ENCODE assay signal across 14 cellular contexts in the genomic region with DNA sequence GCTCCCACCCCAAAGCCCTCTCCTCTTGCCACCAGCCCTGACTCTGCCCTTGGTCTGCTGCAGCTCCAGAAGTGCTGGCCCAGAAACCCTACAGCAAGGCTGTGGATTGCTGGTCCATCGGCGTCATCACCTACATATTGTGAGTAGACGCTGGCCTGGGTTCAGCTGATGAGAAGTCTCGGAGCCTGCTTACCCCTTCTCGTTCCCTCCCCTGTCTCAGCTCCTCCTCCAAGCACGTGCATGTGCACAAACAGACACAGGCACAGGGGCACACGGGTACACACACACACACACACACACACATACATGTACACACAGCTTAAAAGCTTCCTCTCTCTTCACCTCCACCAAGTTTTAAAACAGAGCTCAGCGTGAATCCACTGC. TPM values are rescaled to one million over a fixed set of nuclear protein-coding genes. Genes with fewer than 3 reads are reported as not detected.
DNase-seq lines count a peak whose midpoint lies in the region; ATAC-seq, FAIRE-seq and TF ChIP-seq lines count a peak whose summit lies in the region.
"Had no signal": no experiment of that assay in that cellular context is flagged by ENCODE, and none has a peak within 500 bp of the region (broad histone marks: within the 10 kb centered on the region; RNA-seq: fewer than 3 reads in every experiment).

No MANE protein-coding gene starts in this region.

- ATAC-seq in A549: peak; percentile 27 to 40; a peak in 4 of 6 replicates
- ATAC-seq in GM19023 (IDR thresholded peaks at IDR 0.05; ENCODE audit: unreplicated experiment): peak; percentile 13
- peak; percentile 18 for ATAC-seq in HG02840 (IDR thresholded peaks at IDR 0.05; ENCODE audit: low FRiP score, unreplicated experiment)
- peak; percentile 21 for ATAC-seq in activated B cell treated with CpG ODN at 0.5 μM for 24 hours (ENCODE audit: low read depth)

- peaks cover 20% of the 10 kb centered on the region; the same call in 2 of the 3 replicates for H3K4me1 ChIP-seq in A549

- TF ChIP-seq CTCF in A549 (IDR thresholded peaks at IDR 0.05): no peak
- no peak for TF ChIP-seq CTCF in activated B cell treated with CpG ODN at 0.5 μM for 24 hours (IDR thresholded peaks at IDR 0.05)

- CTCF ChIA-PET in A549 (lab: Yijun Ruan, JAX): interaction anchor here (0.5 to 5.9 kb wide), 11 partner anchors 12 to 209 kb away, joined by 3 to 31 read pairs (median 4); no protein-coding TSS in a partner anchor
- CTCF ChIA-PET in activated B cell treated with CpG ODN at 0.5 μM for 24 hours (lab: Charles Lee): interaction anchor here (1.2 to 1.3 kb wide), 2 partner anchors 35 to 38 kb away, joined by 4 read pairs; no protein-coding TSS in a partner anchor
- CTCF ChIA-PET in activated CD4-positive, alpha-beta memory T cell treated with anti-CD3 and anti-CD28 coated beads, Interleukin-2, amount 10 ng/mL, durations not matched to agents 7 days and 5 days (lab: Charles Lee): interaction anchor here (1.4 to 1.9 kb wide), 3 partner anchors 10 to 40 kb away, joined by 3 to 5 read pairs (median 5); no protein-coding TSS in a partner anchor

- peak overlapping the region; percentile 19; the same call in 1 of the 3 replicates for H3K4me2 ChIP-seq in A549

- no peaks in the 10 kb centered on the region for H3K9me3 Mint-ChIP-seq in activated B cell treated with CpG ODN at 0.5 μM for 24 hours
- H3K9me3 Mint-ChIP-seq in activated CD4-positive, alpha-beta memory T cell treated with anti-CD3 and anti-CD28 coated beads, Interleukin-2, amount 10 ng/mL, durations not matched to agents 7 days and 5 days: no peaks in the 10 kb centered on the region
- H3K9me3 Mint-ChIP-seq: T-helper 2 cell treated with Interferon-gamma antibody and Interleukin-4, amounts not matched to agents 5 μg/mL and 100 μg/mL, for 36 hours had no signal

- no peak overlapping the region for H3K4me3 Mint-ChIP-seq in activated B cell treated with CpG ODN at 0.5 μM for 24 hours
- no peak overlapping the region for H3K4me3 Mint-ChIP-seq in activated CD4-positive, alpha-beta memory T cell treated with anti-CD3 and anti-CD28 coated beads, Interleukin-2, amount 10 ng/mL, durations not matched to agents 7 days and 5 days
- H3K4me3 Mint-ChIP-seq: T-helper 2 cell treated with Interferon-gamma antibody and Interleukin-4, amounts not matched to agents 5 μg/mL and 100 μg/mL, for 36 hours had no signal

- no peak for DNase-seq in A549 (ENCODE audit: low read depth in 1 of 2, low spot score in 1 of 2)
- no peak for DNase-seq in activated B cell treated with CpG ODN at 0.5 μM for 24 hours
- DNase-seq in amniotic stem cell (lab: John Stamatoyannopoulos, UW): no peak
- no peak for DNase-seq in activated CD4-positive, alpha-beta memory T cell treated with anti-CD3 and anti-CD28 coated beads, Interleukin-2, amount 10 ng/mL, durations not matched to agents 7 days and 5 days
- no peak for DNase-seq in stimulated activated CD4-positive, alpha-beta T cell treated with anti-CD3 and anti-CD28 coated beads, Interleukin-1b, Interleukin-23, amount 100 ng/mL, for 48 hours
- no peak for DNase-seq in H54 (ENCODE audit: insufficient read length, low spot score)
- DNase-seq: cerebellar nuclear complex, GF-D8, left cardiac atrium, NCI-H1930 had no signal

- TF ChIP-seq EP300 in A549 (IDR thresholded peaks at IDR 0.05): no peak

- H3K4me3 ChIP-seq in A549: no peak overlapping the region

- H3K9me3 ChIP-seq in A549: no peaks in the 10 kb centered on the region

- POLR2A ChIA-PET in A549 (lab: Yijun Ruan, JAX) (no interaction called here), activated B cell treated with CpG ODN at 0.5 μM for 24 hours (lab: Charles Lee) (no interaction called here)
- POLR2A ChIA-PET in activated CD4-positive, alpha-beta memory T cell treated with anti-CD3 and anti-CD28 coated beads, Interleukin-2, amount 10 ng/mL, durations not matched to agents 7 days and 5 days (lab: Charles Lee): interaction anchor here (1.2 kb wide), 1 partner anchor 68 kb away, joined by 3 read pairs; the partner anchor contains the start of gene G0S2

- H3K36me3 Mint-ChIP-seq in activated B cell treated with CpG ODN at 0.5 μM for 24 hours (ENCODE audit: low read depth): no peaks in the 10 kb centered on the region
- no peaks in the 10 kb centered on the region for H3K36me3 Mint-ChIP-seq in activated CD4-positive, alpha-beta memory T cell treated with anti-CD3 and anti-CD28 coated beads, Interleukin-2, amount 10 ng/mL, durations not matched to agents 7 days and 5 days (ENCODE audit: low read depth)

- TF ChIP-seq POLR2A in A549 (IDR thresholded peaks at IDR 0.05; ENCODE audit: low read length): no peak
- no peak for TF ChIP-seq POLR2A in H54 (IDR thresholded peaks at IDR 0.05; ENCODE audit: low read depth, low read length)

- no peaks in the 10 kb centered on the region for H3K4me1 Mint-ChIP-seq in activated B cell treated with CpG ODN at 0.5 μM for 24 hours
- H3K4me1 Mint-ChIP-seq in activated CD4-positive, alpha-beta memory T cell treated with anti-CD3 and anti-CD28 coated beads, Interleukin-2, amount 10 ng/mL, durations not matched to agents 7 days and 5 days: peaks cover 24% of the 10 kb centered on the region

- no peak overlapping the region for H3K27ac Mint-ChIP-seq in activated B cell treated with CpG ODN at 0.5 μM for 24 hours
- no peak overlapping the region for H3K27ac Mint-ChIP-seq in activated CD4-positive, alpha-beta memory T cell treated with anti-CD3 and anti-CD28 coated beads, Interleukin-2, amount 10 ng/mL, durations not matched to agents 7 days and 5 days

- H3K27me3 Mint-ChIP-seq in activated B cell treated with CpG ODN at 0.5 μM for 24 hours: no peaks in the 10 kb centered on the region
- no peaks in the 10 kb centered on the region for H3K27me3 Mint-ChIP-seq in activated CD4-positive, alpha-beta memory T cell treated with anti-CD3 and anti-CD28 coated beads, Interleukin-2, amount 10 ng/mL, durations not matched to agents 7 days and 5 days

- no peak for FAIRE-seq in A549 (lab: Jason Lieb, UNC)
- FAIRE-seq in H54 (lab: Jason Lieb, UNC): no peak

- 47% methylated on average over 8 of the region's 8 CpGs for WGBS in A549 (ENCODE audit: missing lambda C conversion rate)

- TF ChIP-seq RAD21 in A549 (conservative IDR thresholded peaks at IDR 0.05 in 1 of 2, IDR thresholded peaks at IDR 0.05 in 1 of 2): no peak

- intact Hi-C loops in activated B cell treated with CpG ODN at 0.5 μM for 24 hours (cut with micrococcal nuclease): loop anchor here (1.0 kb wide), 1 partner anchor 66 kb away; no protein-coding TSS in a partner anchor

- H3K27ac ChIP-seq in A549: peak overlapping the region in 1 of 2 experiments; percentile 57; a peak in 2 of 6 replicates

TF ChIP-seq in A549, 52 proteins besides CTCF, POLR2A, EP300 and RAD21 (continues in another document):
- TF ChIP-seq HOXB5 (CRISPR knock-in tag; IDR thresholded peaks at IDR 0.05) (no peak), CBX8 (IDR thresholded peaks at IDR 0.05) (no peak), MAFK (IDR thresholded peaks at IDR 0.05; ENCODE audit: partially characterized antibody) (no peak), KDM1A (IDR thresholded peaks at IDR 0.05; ENCODE audit: low read depth) (no peak), NR3C1 (IDR thresholded peaks at IDR 0.05) (no peak), PBX3 (IDR thresholded peaks at IDR 0.05) (no peak), ZC3H11A (IDR thresholded peaks at IDR 0.05) (no peak), CHD2 (IDR thresholded peaks at IDR 0.05; ENCODE audit: low read length, partially characterized antibody) (no peak), MAZ (IDR thresholded peaks at IDR 0.05; ENCODE audit: borderline replicate concordance, low read depth, low read length) (no peak), ZSCAN20 (CRISPR knock-in tag; IDR thresholded peaks at IDR 0.05) (no peak), HDAC2 (IDR thresholded peaks at IDR 0.05) (no peak)
- TF ChIP-seq, protein P1, sequence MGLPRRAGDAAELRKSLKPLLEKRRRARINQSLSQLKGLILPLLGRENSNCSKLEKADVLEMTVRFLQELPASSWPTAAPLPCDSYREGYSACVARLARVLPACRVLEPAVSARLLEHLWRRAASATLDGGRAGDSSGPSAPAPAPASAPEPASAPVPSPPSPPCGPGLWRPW (IDR thresholded peaks at IDR 0.05): no peak

RNA-seq across cellular contexts. Expression of gene CAMK1G, which starts 24.3 kb away (rescaled TPM):
- polyA plus RNA-seq in A549 (2011; rRNA removed) (0.08 and 0.19 TPM in 2 replicates), A549 (2017; fragmentation: RNase III; extraction: RNeasy Plus Mini Kit Qiagen cat#74134 plus additional on column Dnase treatment) (0.03 to 0.13 TPM in 2 of 3 replicates, not detected in the other)
- polyA plus RNA-seq in A549 (2012; cell fraction: cytosol; rRNA removed): 0.03 and 0.05 TPM in 2 replicates
- polyA plus RNA-seq in A549 (2012; cell fraction: nucleus; rRNA removed): 0.06 TPM in 2 replicates
- 0.08 and 0.34 TPM in 2 replicates for polyA minus RNA-seq in A549 (2011; rRNA and poly(A)+ RNA removed)
- not detected in 2 replicates for total RNA-seq in activated B cell treated with CpG ODN at 0.5 μM for 24 hours
- not detected for total RNA-seq in activated CD4-positive, alpha-beta memory T cell treated with anti-CD3 and anti-CD28 coated beads, Interleukin-2, amount 10 ng/mL, durations not matched to agents 7 days and 5 days
- total RNA-seq: OCI-LY7 had no signal

RNA-seq across cellular contexts. Expression of gene LAMB3, which starts 44.4 kb away (rescaled TPM):
- 7.3 and 11.6 TPM in 2 replicates for polyA plus RNA-seq in A549 (2011; rRNA removed)
- polyA plus RNA-seq in A549 (2012; cell fraction: cytosol; rRNA removed): 5.8 and 6.5 TPM in 2 replicates
- 19.8 and 28.4 TPM in 2 replicates for polyA plus RNA-seq in A549 (2012; cell fraction: nucleus; rRNA removed)
- polyA plus RNA-seq in A549 (2017; fragmentation: RNase III; extraction: RNeasy Plus Mini Kit Qiagen cat#74134 plus additional on column Dnase treatment): 8.1 to 11.1 TPM (median 9.1 TPM) in 3 replicates
- 15.0 and 19.3 TPM in 2 replicates for polyA minus RNA-seq in A549 (2011; rRNA and poly(A)+ RNA removed)
- 0.35 TPM in 1 of 2 replicates, not detected in the other for total RNA-seq in activated B cell treated with CpG ODN at 0.5 μM for 24 hours
- 1 to 10 TPM; 4.2 to 4.4 TPM for total RNA-seq in activated CD4-positive, alpha-beta memory T cell treated with anti-CD3 and anti-CD28 coated beads, Interleukin-2, amount 10 ng/mL, durations not matched to agents 7 days and 5 days
